In the genomic region with DNA sequence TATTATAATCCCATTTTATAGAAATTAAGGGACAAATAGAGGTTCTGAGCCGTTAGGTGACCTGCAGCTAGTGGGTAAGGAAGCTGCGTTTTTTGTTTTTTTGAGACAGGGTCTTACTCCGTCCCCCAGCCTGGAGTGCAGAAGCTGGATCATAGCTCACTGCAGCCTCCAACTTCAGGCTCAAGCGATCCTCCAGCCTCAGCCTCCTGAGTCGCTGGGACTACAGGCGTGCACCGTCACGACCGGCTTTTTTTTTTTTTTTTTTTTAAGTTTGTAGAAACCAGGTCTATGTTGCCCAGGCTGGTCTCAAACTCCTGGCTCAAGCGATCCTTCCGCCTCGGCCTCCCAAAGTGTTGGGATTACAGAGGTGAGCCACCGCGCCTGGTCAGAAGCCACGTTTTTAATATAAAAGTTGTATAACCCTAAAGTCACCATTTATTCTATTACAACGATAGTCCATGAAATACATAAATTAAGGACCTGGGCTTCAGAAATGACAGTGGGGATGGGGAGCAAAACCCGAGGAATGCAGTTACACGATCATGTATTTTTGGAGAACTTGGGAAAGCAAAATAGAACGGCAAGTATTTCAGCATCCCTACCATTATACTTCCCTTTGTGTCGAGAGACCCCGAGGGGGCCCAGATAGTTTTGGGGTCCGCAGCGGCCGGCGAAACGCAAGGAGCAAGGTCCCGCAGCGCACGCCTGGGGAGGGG, we compare ENCODE assay signal across 8 cellular contexts. TPM values are rescaled to one million over a fixed set of nuclear protein-coding genes. Genes with fewer than 3 reads are reported as not detected.
DNase-seq lines count a peak whose midpoint lies in the region; ATAC-seq and TF ChIP-seq lines count a peak whose summit lies in the region.

No MANE protein-coding gene starts in this region.

- no peaks in the 10 kb centered on the region for H3K9me3 Mint-ChIP-seq in CD4-positive, CD25-positive, alpha-beta regulatory T cell
- no peaks in the 10 kb centered on the region for H3K9me3 Mint-ChIP-seq in dendritic cell treated with granulocyte-macrophage colony-stimulating factor and Interleukin-4, amounts not matched to agents 40 ng/mL and 50 ng/mL, for 4 days

- no peaks in the 10 kb centered on the region for H3K27me3 ChIP-seq in CD4-positive, CD25-positive, alpha-beta regulatory T cell (ENCODE audit: control insufficient read depth, insufficient read depth, low read length)
- no peaks in the 10 kb centered on the region for H3K27me3 ChIP-seq in KMS-11 (ENCODE audit: insufficient read depth, low read depth)
- no peaks in the 10 kb centered on the region for H3K27me3 ChIP-seq in neural cell (ENCODE audit: insufficient read depth, low read depth, low read length)

- peaks cover 14% of the 10 kb centered on the region for H3K27me3 Mint-ChIP-seq in CD4-positive, CD25-positive, alpha-beta regulatory T cell
- peaks cover 12% of the 10 kb centered on the region for H3K27me3 Mint-ChIP-seq in dendritic cell treated with granulocyte-macrophage colony-stimulating factor and Interleukin-4, amounts not matched to agents 40 ng/mL and 50 ng/mL, for 4 days

- H2AFZ ChIP-seq in KMS-11 (ENCODE audit: low read depth) (peak overlapping the region; percentile 93), neural cell (ENCODE audit: low read depth, low read length) (peak overlapping the region; percentile 88)

- peak overlapping the region; percentile 77 to 92 (median 89) for H3K27ac Mint-ChIP-seq in CD4-positive, CD25-positive, alpha-beta regulatory T cell
- H3K27ac Mint-ChIP-seq in dendritic cell treated with granulocyte-macrophage colony-stimulating factor and Interleukin-4, amounts not matched to agents 40 ng/mL and 50 ng/mL, for 4 days: peak overlapping the region; percentile 92

- H3K27ac ChIP-seq in CD4-positive, CD25-positive, alpha-beta regulatory T cell (ENCODE audit: insufficient read depth, low read length, poor library complexity, severe bottlenecking): peak overlapping the region; percentile 23
- H3K27ac ChIP-seq in KMS-11 (peak overlapping the region; percentile 27; the same call in 1 of the 2 replicates), neural cell (ENCODE audit: low read length) (peak overlapping the region; percentile 66)

- intact Hi-C loops in dendritic cell treated with granulocyte-macrophage colony-stimulating factor and Interleukin-4, amounts not matched to agents 40 ng/mL and 50 ng/mL, for 4 days (cut with micrococcal nuclease): loop anchor here (5.0 kb wide), 2 partner anchors 88 to 113 kb away; no protein-coding TSS in a partner anchor

- TF ChIP-seq EP300 in neural cell (conservative IDR thresholded peaks at IDR 0.05; ENCODE audit: poor library complexity, severe bottlenecking): no peak

- ATAC-seq in CD4-positive, CD25-positive, alpha-beta regulatory T cell (ENCODE audit: low read depth in 2 of 2): no peak
- no peak for ATAC-seq in HG03571 (IDR thresholded peaks at IDR 0.05; ENCODE audit: unreplicated experiment)
- ATAC-seq in HG02642 (IDR thresholded peaks at IDR 0.05; ENCODE audit: poor library complexity, unreplicated experiment): no peak

- peak overlapping the region; percentile 92 to 94 (median 94) for H3K4me3 Mint-ChIP-seq in CD4-positive, CD25-positive, alpha-beta regulatory T cell
- peak overlapping the region; percentile 86 for H3K4me3 Mint-ChIP-seq in dendritic cell treated with granulocyte-macrophage colony-stimulating factor and Interleukin-4, amounts not matched to agents 40 ng/mL and 50 ng/mL, for 4 days

- H4K20me1 ChIP-seq in KMS-11 (ENCODE audit: insufficient read depth): no peaks in the 10 kb centered on the region
- H4K20me1 ChIP-seq in neural cell (ENCODE audit: insufficient read depth): no peaks in the 10 kb centered on the region

- H3F3A ChIP-seq in neural cell (ENCODE audit: insufficient read depth, low read length, poor library complexity, severe bottlenecking): no peaks in the 10 kb centered on the region

- H3K9ac ChIP-seq in KMS-11 (peak overlapping the region; percentile 78), neural cell (ENCODE audit: low read length) (peak overlapping the region; percentile 86)

- peaks cover 20% of the 10 kb centered on the region for H3K79me2 ChIP-seq in KMS-11 (ENCODE audit: insufficient read depth, low read depth)
- peaks cover 21% of the 10 kb centered on the region for H3K79me2 ChIP-seq in neural cell (replicated peaks; ENCODE audit: insufficient read depth, low read length)

- H3K4me2 ChIP-seq in KMS-11 (peak overlapping the region; percentile 76), neural cell (ENCODE audit: low read length) (peak overlapping the region; percentile 22)

- TF ChIP-seq RAD21 in neural cell (conservative IDR thresholded peaks at IDR 0.05): no peak

- H3K4me1 ChIP-seq in CD4-positive, CD25-positive, alpha-beta regulatory T cell (ENCODE audit: control insufficient read depth, insufficient read depth, low read length, poor library complexity, severe bottlenecking): peaks cover 27% of the 10 kb centered on the region
- H3K4me1 ChIP-seq in KMS-11 (ENCODE audit: low read depth, poor library complexity, severe bottlenecking): peaks cover 17% of the 10 kb centered on the region

- TF ChIP-seq CTCF in KMS-11 (conservative IDR thresholded peaks at IDR 0.05; ENCODE audit: low read depth, low read length): no peak
- no peak for TF ChIP-seq CTCF in neural cell (IDR thresholded peaks at IDR 0.05; ENCODE audit: poor library complexity, severe bottlenecking)

- H3K9me3 ChIP-seq in CD4-positive, CD25-positive, alpha-beta regulatory T cell (ENCODE audit: control insufficient read depth in 2 of 2, low read length in 2 of 2): no peaks in the 10 kb centered on the region
- no peaks in the 10 kb centered on the region for H3K9me3 ChIP-seq in neural cell (ENCODE audit: low read length)

- H3K4me3 ChIP-seq in CD4-positive, CD25-positive, alpha-beta regulatory T cell (ENCODE audit: low read depth, low read length): peak overlapping the region; percentile 90
- H3K4me3 ChIP-seq in KMS-11 (IDR thresholded peaks at IDR 0.05; ENCODE audit: insufficient read depth, low read depth, low read length) (no peak overlapping the region), neural cell (ENCODE audit: low read length) (peak overlapping the region; percentile 91)

- peaks cover 12% of the 10 kb centered on the region for H3K36me3 Mint-ChIP-seq in CD4-positive, CD25-positive, alpha-beta regulatory T cell
- peaks cover 42% of the 10 kb centered on the region for H3K36me3 Mint-ChIP-seq in dendritic cell treated with granulocyte-macrophage colony-stimulating factor and Interleukin-4, amounts not matched to agents 40 ng/mL and 50 ng/mL, for 4 days (ENCODE audit: low read depth)

- H3K36me3 ChIP-seq in CD4-positive, CD25-positive, alpha-beta regulatory T cell (ENCODE audit: control insufficient read depth, insufficient read depth, low read length): peaks cover 16% of the 10 kb centered on the region
- H3K36me3 ChIP-seq in KMS-11 (ENCODE audit: insufficient read depth) (no peaks in the 10 kb centered on the region; the same call in 1 of the 2 replicates), neural cell (ENCODE audit: insufficient read depth, low read length) (peaks cover 8% of the 10 kb centered on the region)

- DNase-seq in CD4-positive, CD25-positive, alpha-beta regulatory T cell: no peak
- DNase-seq in MV-4-11 (lab: John Stamatoyannopoulos, UW): no peak
- no peak for DNase-seq in GM19240 (ENCODE audit: insufficient read length, low spot score)

- H3K9me2 ChIP-seq in neural cell (ENCODE audit: insufficient read depth, low read length): no peaks in the 10 kb centered on the region

- H3K4me1 Mint-ChIP-seq in CD4-positive, CD25-positive, alpha-beta regulatory T cell: peaks cover 23 to 50% (median 42%) of the 10 kb centered on the region in 4 donors
- H3K4me1 Mint-ChIP-seq in dendritic cell treated with granulocyte-macrophage colony-stimulating factor and Interleukin-4, amounts not matched to agents 40 ng/mL and 50 ng/mL, for 4 days (ENCODE audit: low read depth): peaks cover 29% of the 10 kb centered on the region

TF ChIP-seq in neural cell, 6 proteins besides CTCF, POLR2A, EP300 and RAD21 (continues in another document):
- TF ChIP-seq TAF1 (IDR thresholded peaks at IDR 0.05; ENCODE audit: low read depth): no peak
- no peak for TF ChIP-seq SMC3 (conservative IDR thresholded peaks at IDR 0.05; ENCODE audit: poor library complexity)
- no peak for TF ChIP-seq EZH2 (IDR thresholded peaks at IDR 0.05; ENCODE audit: borderline replicate concordance, insufficient read depth, low read length, poor library complexity, severe bottlenecking)
- TF ChIP-seq MXI1 (conservative IDR thresholded peaks at IDR 0.05; ENCODE audit: poor library complexity, severe bottlenecking): no peak
- TF ChIP-seq POLR2AphosphoS5 (IDR thresholded peaks at IDR 0.05): no peak

RNA-seq across cellular contexts. Expression of a gene that starts 0.6 kb away (rescaled TPM):
- total RNA-seq in CD4-positive, CD25-positive, alpha-beta regulatory T cell: 22.5 TPM
- 10 to 100 TPM; 15.1 to 25.5 (median 18.4) TPM for polyA plus RNA-seq in CD4-positive, CD25-positive, alpha-beta regulatory T cell
- polyA plus RNA-seq in neural cell: 51.7 and 66.2 TPM in 2 replicates
- polyA minus RNA-seq in neural cell: 41.6 and 41.9 TPM in 2 replicates

RNA-seq across cellular contexts. Expression of a gene that starts 27.1 kb away (rescaled TPM):
- total RNA-seq in CD4-positive, CD25-positive, alpha-beta regulatory T cell: not detected
- not detected for polyA plus RNA-seq in CD4-positive, CD25-positive, alpha-beta regulatory T cell
- polyA plus RNA-seq in neural cell: not detected in 2 replicates
- polyA minus RNA-seq in neural cell: not detected in 2 replicates

RNA-seq across cellular contexts. Expression of a gene that starts 59.2 kb away (rescaled TPM):
- total RNA-seq in CD4-positive, CD25-positive, alpha-beta regulatory T cell: 0.74 TPM
- under 1 TPM in 1 of 4 donors, not detected in 3; 0.26 TPM for polyA plus RNA-seq in CD4-positive, CD25-positive, alpha-beta regulatory T cell
- polyA plus RNA-seq in neural cell: 1.2 and 1.4 TPM in 2 replicates
- polyA minus RNA-seq in neural cell: 1.6 and 1.7 TPM in 2 replicates
